In genomic region chr2:95514728-95515127, GRCh38 we compare ENCODE assay signal across 32 cellular contexts. TPM values are rescaled to one million over a fixed set of nuclear protein-coding genes. Genes with fewer than 3 reads are reported as not detected.
"Had no signal": no experiment of that assay in that cellular context is flagged by ENCODE, and none has a peak within 500 bp of the region (broad histone marks: within the 10 kb centered on the region; RNA-seq: fewer than 3 reads in every experiment).

No MANE protein-coding gene starts in this region.

- H3K27me3 ChIP-seq: colonic mucosa, esophagus squamous epithelium, gastrocnemius medialis, left lung had no signal

- H3K9me3 ChIP-seq: colonic mucosa, esophagus squamous epithelium, gastrocnemius medialis, heart right ventricle, left lung, lower lobe of right lung, mucosa of descending colon had no signal

- FAIRE-seq: kidney had no signal

- H3K4me1 ChIP-seq: colonic mucosa, esophagus squamous epithelium, gastrocnemius medialis, left lung, lower lobe of right lung had no signal

- DNase-seq: colonic mucosa; cortex of kidney; effector CD8-positive, alpha-beta T cell; effector memory CD8-positive, alpha-beta T cell; endodermal cell; esophagus squamous epithelium; foreskin fibroblast; gastrocnemius medialis; glutamatergic neuron; head of caudate nucleus; heart right ventricle; hippocampal formation; immature natural killer cell; islet precursor cell; kidney; kidney glomerular epithelial cell; left colon; left lung; left ventricle myocardium superior; lower lobe of right lung; mesenchymal stem cell; mucosa of descending colon had no signal

- H3K36me3 ChIP-seq: colonic mucosa, esophagus squamous epithelium, gastrocnemius medialis, heart right ventricle, left lung, lower lobe of right lung had no signal

- H3K27ac ChIP-seq: colonic mucosa, epithelial cell of prostate, esophagus squamous epithelium, gastrocnemius medialis, heart right ventricle, left lung, lower lobe of right lung had no signal

- H3K4me3 ChIP-seq: colonic mucosa, esophagus squamous epithelium, gastrocnemius medialis, heart right ventricle, left lung, lower lobe of right lung, mucosa of descending colon had no signal

- ATAC-seq: effector memory CD8-positive, alpha-beta T cell; esophagus mucosa; gastrocnemius medialis; heart right ventricle; left colon; left lung; left ventricle myocardium superior; lower lobe of right lung; mucosa of descending colon had no signal

RNA-seq across cellular contexts. Expression of gene TRIM43B, which starts 30.2 kb away (rescaled TPM):
- total RNA-seq: chondrocyte, colonic mucosa, dermis microvascular lymphatic vessel endothelial cell, endodermal cell, esophagus mucosa, esophagus squamous epithelium, gastrocnemius medialis, glomerular endothelial cell, heart right ventricle, kidney, left colon, left lung, left ventricle myocardium superior, lower leg skin, lower lobe of right lung, lung microvascular endothelial cell, mesenteric fat pad, mesothelial cell of epicardium, mucosa of descending colon, myocyte had no signal
- polyA plus RNA-seq: heart right ventricle, immature natural killer cell had no signal
